ENCODE assay signal across 1 cellular context in genomic region chr10:101029520-101030309, GRCh38.
TF ChIP-seq lines count a peak whose summit lies in the region.

No MANE protein-coding gene starts in this region.

TF ChIP-seq in H1, 55 proteins besides CTCF, POLR2A, EP300 and RAD21:
- TF ChIP-seq MAX (IDR thresholded peaks at IDR 0.05) (peak; percentile 49; the same call in 1 of the 2 replicates), CTBP2 (IDR thresholded peaks at IDR 0.05; ENCODE audit: borderline replicate concordance, insufficient read depth, insufficient read length, low read length) (no peak), E2F6 (IDR thresholded peaks at IDR 0.05) (0 out of 2 replicates have a peak, but pooled peaks have one; percentile 20), RXRA (IDR thresholded peaks at IDR 0.05; ENCODE audit: insufficient read depth, low read depth, low read length) (peak; percentile 93; the same call in 1 of the 2 replicates), BCL11A (IDR thresholded peaks at IDR 0.05; ENCODE audit: low read depth in 2 of 2, low read length in 2 of 2) (no peak), CHD1 (IDR thresholded peaks at IDR 0.05; ENCODE audit: low read depth, low read length) (no peak), TEAD4 (IDR thresholded peaks at IDR 0.05; ENCODE audit: low read depth, low read length) (peak; percentile 77)
